In genomic region chr13:73081256-73081915, GRCh38 we compare ENCODE assay signal across 14 cellular contexts.
"Had no signal": no experiment of that assay in that cellular context is flagged by ENCODE, and none has a peak within 500 bp of the region (broad histone marks: within the 10 kb centered on the region; RNA-seq: fewer than 3 reads in every experiment).

No MANE protein-coding gene starts in this region.

- H3K4me3 ChIP-seq: lung, tibial artery had no signal

- H3K36me3 ChIP-seq: brain microvascular endothelial cell had no signal

- H3K27me3 ChIP-seq: brain microvascular endothelial cell, tibial artery had no signal

- ATAC-seq: naive thymus-derived CD4-positive, alpha-beta T cell; stimulated activated effector memory CD8-positive, alpha-beta T cell treated with anti-CD3 and anti-CD28 coated beads, Interleukin-12 subunit alpha, Interleukin-12 subunit beta, amount 100 ng/mL, for 72 hours; WTC11 had no signal

- H3K27ac ChIP-seq: brain microvascular endothelial cell, parathyroid adenoma, tibial artery had no signal

- DNase-seq: activated CD4-positive, alpha-beta T cell treated with anti-CD3 and anti-CD28 coated beads for 48 hours; activated naive CD4-positive, alpha-beta T cell; activated naive CD8-positive, alpha-beta T cell treated with anti-CD3 and anti-CD28 coated beads, Interleukin-2, amount 10 ng/mL, durations not matched to agents 7 days and 5 days; anterior cingulate cortex; brain microvascular endothelial cell; erythroblast; hippocampal formation; naive thymus-derived CD4-positive, alpha-beta T cell; SW 1271; tibial artery had no signal

- H3K4me1 ChIP-seq: parathyroid adenoma, tibial artery had no signal

- H3K9me3 ChIP-seq: tibial artery had no signal
